ENCODE assay signal across 23 cellular contexts in genomic region chr10:68419376-68419775, GRCh38.
"Had no signal": no experiment of that assay in that cellular context is flagged by ENCODE, and none has a peak within 500 bp of the region (broad histone marks: within the 10 kb centered on the region; RNA-seq: fewer than 3 reads in every experiment).

No MANE protein-coding gene starts in this region.

- H3K27me3 ChIP-seq: dorsolateral prefrontal cortex, esophagus muscularis mucosa, gastrocnemius medialis, heart right ventricle, left lung had no signal

- H3K4me3 ChIP-seq: coronary artery, dorsolateral prefrontal cortex, esophagus muscularis mucosa, gastrocnemius medialis, heart right ventricle, left lung, lower lobe of right lung, mucosa of descending colon had no signal

- FAIRE-seq: colon, endothelial cell of umbilical vein, islet of Langerhans, keratinocyte had no signal

- H3K9me3 ChIP-seq: esophagus muscularis mucosa, gastrocnemius medialis, heart right ventricle, left lung, lower lobe of right lung, mucosa of descending colon had no signal

- H3K36me3 ChIP-seq: gastrocnemius medialis, lower lobe of right lung had no signal

- DNase-seq: dermis blood vessel endothelial cell; dorsolateral prefrontal cortex; effector CD4-positive, alpha-beta T cell; effector memory CD4-positive, alpha-beta T cell; foreskin melanocyte; gastrocnemius medialis; glutamatergic neuron; head of caudate nucleus; heart right ventricle; hippocampal formation; left cardiac atrium; left lung; left ventricle myocardium superior; lower lobe of right lung; mesenchymal stem cell; mucosa of descending colon; naive B cell had no signal

- ATAC-seq: gastrocnemius medialis, heart right ventricle, left cardiac atrium, left lung, left ventricle myocardium superior, lower lobe of right lung, mucosa of descending colon had no signal

- H3K27ac ChIP-seq: coronary artery, dorsolateral prefrontal cortex, esophagus muscularis mucosa, gastrocnemius medialis, heart right ventricle, left lung, lower lobe of right lung had no signal

- H3K4me1 ChIP-seq: esophagus muscularis mucosa, gastrocnemius medialis, heart right ventricle, left lung, lower lobe of right lung had no signal
